8 cellular contexts compared by ENCODE assay signal in genomic region chr21:37862536-37862935, GRCh38. TPM values are rescaled to one million over a fixed set of nuclear protein-coding genes. Genes with fewer than 3 reads are reported as not detected.
DNase-seq lines count a peak whose midpoint lies in the region; ATAC-seq, FAIRE-seq and TF ChIP-seq lines count a peak whose summit lies in the region.

No MANE protein-coding gene starts in this region.

- no peak overlapping the region for H3K27ac ChIP-seq in HepG2 (ENCODE audit: extremely low read length, insufficient read depth, low read length)

- no peak overlapping the region for H3K4me2 ChIP-seq in HepG2 (ENCODE audit: low read depth, low read length)

- H3K36me3 ChIP-seq in HepG2 (replicated peaks in 1 of 2; ENCODE audit: control insufficient read depth in 1 of 2, insufficient read depth in 2 of 2, low read length in 2 of 2), result no peaks in the 10 kb centered on the region

- H3K4me1 Mint-ChIP-seq in activated CD4-positive, alpha-beta T cell treated with anti-CD3 and anti-CD28 coated beads, Interleukin-2, amount 10 ng/mL, durations not matched to agents 24 days and 14 days, result no peaks in the 10 kb centered on the region

- H3K79me2 ChIP-seq in HepG2 (ENCODE audit: insufficient read depth, low read length), result no peaks in the 10 kb centered on the region

- 0% methylated on average over 2 of the region's 2 CpGs for WGBS in HepG2 (ENCODE audit: low lambda C conversion rate)

- peaks cover 5% of the 10 kb centered on the region for H3K27me3 Mint-ChIP-seq in activated CD4-positive, alpha-beta T cell treated with anti-CD3 and anti-CD28 coated beads, Interleukin-2, amount 10 ng/mL, durations not matched to agents 24 days and 14 days

- H3K9me3 Mint-ChIP-seq in activated CD4-positive, alpha-beta T cell treated with anti-CD3 and anti-CD28 coated beads, Interleukin-2, amount 10 ng/mL, durations not matched to agents 24 days and 14 days, result no peaks in the 10 kb centered on the region

- no peak for TF ChIP-seq POLR2A in HepG2 (IDR thresholded peaks at IDR 0.05; ENCODE audit: insufficient read depth in 1 of 2, low read depth in 2 of 2, low read length in 2 of 2)

- H3K4me3 Mint-ChIP-seq in activated CD4-positive, alpha-beta T cell treated with anti-CD3 and anti-CD28 coated beads, Interleukin-2, amount 10 ng/mL, durations not matched to agents 24 days and 14 days, result no peak overlapping the region

- H4K20me1 ChIP-seq in HepG2 (ENCODE audit: insufficient read depth, low read length), result no peaks in the 10 kb centered on the region

- ATAC-seq in GM18502 (IDR thresholded peaks at IDR 0.05; ENCODE audit: poor library complexity, unreplicated experiment) (peak; percentile 68), HepG2 (no peak)

- POLR2A ChIA-PET in HepG2 (lab: Yijun Ruan, JAX), result no interaction called here

- no peak for TF ChIP-seq RAD21 in HepG2 (CRISPR knock-in tag; IDR thresholded peaks at IDR 0.05)

- DNase-seq in LHCN-M2 (ENCODE audit: low read depth) (peak; percentile 78), SW480 (ENCODE audit: low spot score) (peak; percentile 66), HepG2 (ENCODE audit: low spot score) (no peak), islet precursor cell (no peak), NCI-H1930 (lab: John Stamatoyannopoulos, UW) (no peak)
- DNase-seq in central memory CD4-positive, alpha-beta T cell, result no peak
- DNase-seq in activated CD4-positive, alpha-beta T cell treated with anti-CD3 and anti-CD28 coated beads, Interleukin-2, amount 10 ng/mL, durations not matched to agents 24 days and 14 days, result no peak

- intact Hi-C loops in HepG2 (cut with micrococcal nuclease; ENCODE audit: unreplicated experiment), result no loop called here
- intact Hi-C loops in activated CD4-positive, alpha-beta T cell treated with anti-CD3 and anti-CD28 coated beads, Interleukin-2, amount 10 ng/mL, durations not matched to agents 24 days and 14 days (cut with micrococcal nuclease), result no loop called here

- no peaks in the 10 kb centered on the region for H3K27me3 ChIP-seq in HepG2 (ENCODE audit: control insufficient read depth in 1 of 2, insufficient read depth in 2 of 2, low read length in 2 of 2)

- H3K27ac Mint-ChIP-seq in activated CD4-positive, alpha-beta T cell treated with anti-CD3 and anti-CD28 coated beads, Interleukin-2, amount 10 ng/mL, durations not matched to agents 24 days and 14 days, result no peak overlapping the region

- no peak for FAIRE-seq in HepG2 (lab: Jason Lieb, UNC)

- no TSS peak for BruUV-seq in HepG2 (replicated peaks; lab: Mats Ljungman, UMichigan)

- H3K36me3 Mint-ChIP-seq in activated CD4-positive, alpha-beta T cell treated with anti-CD3 and anti-CD28 coated beads, Interleukin-2, amount 10 ng/mL, durations not matched to agents 24 days and 14 days (ENCODE audit: low read depth), result no peaks in the 10 kb centered on the region

- H3K9ac ChIP-seq in HepG2 (ENCODE audit: insufficient read depth, low read depth, low read length), result no peak overlapping the region

- TF ChIP-seq CTCF in HepG2 (CRISPR knock-in tag; IDR thresholded peaks at IDR 0.05), result no peak

- in situ Hi-C loops in HepG2 (cut with HindIII; ENCODE audit: extremely low pct_ligation_motif_present, low pct_unique_long_range_greater_than_20kb), result no loop called here

- H3K4me1 ChIP-seq in HepG2 (ENCODE audit: insufficient read depth, low read length), result no peaks in the 10 kb centered on the region

- TF ChIP-seq EP300 in HepG2 (IDR thresholded peaks at IDR 0.05; ENCODE audit: low read depth in 2 of 2, low read length in 2 of 2) (no peak), HepG2 (CRISPR knock-in tag; IDR thresholded peaks at IDR 0.05; ENCODE audit: borderline replicate concordance) (no peak)

- H2AFZ ChIP-seq in HepG2 (ENCODE audit: low read length), result no peak overlapping the region

- H3K4me3 ChIP-seq in HepG2 (replicated peaks in 1 of 3; ENCODE audit: insufficient read depth in 1 of 3, low read depth in 2 of 3, low read length in 3 of 3), result no peak overlapping the region

- no peaks in the 10 kb centered on the region for H3K9me3 ChIP-seq in HepG2 (ENCODE audit: low read length)

- CTCF ChIA-PET in HepG2 (lab: Yijun Ruan, JAX; ENCODE audit: low intra/inter-chr PET ratio, low total read pairs), result no interaction called here

TF ChIP-seq in HepG2, 621 proteins besides CTCF, POLR2A, EP300 and RAD21 (continues in another document):
- peak; percentile 97 for TF ChIP-seq RFXANK (CRISPR knock-in tag; IDR thresholded peaks at IDR 0.05)
- TF ChIP-seq TEAD3 (CRISPR knock-in tag; optimal IDR thresholded peaks at IDR 0.05; ENCODE audit: borderline replicate concordance), result no peak
- TF ChIP-seq RFXAP (CRISPR knock-in tag; IDR thresholded peaks at IDR 0.05; ENCODE audit: borderline replicate concordance), result peak; percentile 98
- no peak for TF ChIP-seq BRD4 (CRISPR knock-in tag; IDR thresholded peaks at IDR 0.05)
- TF ChIP-seq CREM (IDR thresholded peaks at IDR 0.05), result 0 out of 2 replicates have a peak, but pooled peaks have one; percentile 17
- no peak for TF ChIP-seq CREM (CRISPR knock-in tag; IDR thresholded peaks at IDR 0.05)
- no peak for TF ChIP-seq SP140L (CRISPR knock-in tag; IDR thresholded peaks at IDR 0.05; ENCODE audit: borderline replicate concordance)
- peak; percentile 98 for TF ChIP-seq RFX5 (IDR thresholded peaks at IDR 0.05; ENCODE audit: low read depth, low read length)
- TF ChIP-seq RCOR2 (CRISPR knock-in tag; IDR thresholded peaks at IDR 0.05), result no peak
- peak; percentile 27; the same call in 1 of the 2 replicates for TF ChIP-seq ATF1 (CRISPR knock-in tag; IDR thresholded peaks at IDR 0.05)
- TF ChIP-seq THAP9 (CRISPR knock-in tag; IDR thresholded peaks at IDR 0.05; ENCODE audit: borderline replicate concordance), result no peak
- no peak for TF ChIP-seq KDM5A (IDR thresholded peaks at IDR 0.05; ENCODE audit: borderline replicate concordance, low read length)
- TF ChIP-seq, protein P1, sequence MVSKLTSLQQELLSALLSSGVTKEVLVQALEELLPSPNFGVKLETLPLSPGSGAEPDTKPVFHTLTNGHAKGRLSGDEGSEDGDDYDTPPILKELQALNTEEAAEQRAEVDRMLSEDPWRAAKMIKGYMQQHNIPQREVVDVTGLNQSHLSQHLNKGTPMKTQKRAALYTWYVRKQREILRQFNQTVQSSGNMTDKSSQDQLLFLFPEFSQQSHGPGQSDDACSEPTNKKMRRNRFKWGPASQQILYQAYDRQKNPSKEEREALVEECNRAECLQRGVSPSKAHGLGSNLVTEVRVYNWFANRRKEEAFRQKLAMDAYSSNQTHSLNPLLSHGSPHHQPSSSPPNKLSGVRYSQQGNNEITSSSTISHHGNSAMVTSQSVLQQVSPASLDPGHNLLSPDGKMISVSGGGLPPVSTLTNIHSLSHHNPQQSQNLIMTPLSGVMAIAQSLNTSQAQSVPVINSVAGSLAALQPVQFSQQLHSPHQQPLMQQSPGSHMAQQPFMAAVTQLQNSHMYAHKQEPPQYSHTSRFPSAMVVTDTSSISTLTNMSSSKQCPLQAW (CRISPR knock-in tag; IDR thresholded peaks at IDR 0.05), result no peak
- TF ChIP-seq ZC3H4 (CRISPR knock-in tag; IDR thresholded peaks at IDR 0.05; ENCODE audit: borderline replicate concordance), result no peak
- no peak for TF ChIP-seq DR1 (CRISPR knock-in tag; IDR thresholded peaks at IDR 0.05)

RNA-seq across cellular contexts. Expression of gene KCNJ6, which starts 53.7 kb away (rescaled TPM):
- 12.9 and 18.9 TPM in 2 replicates for total RNA-seq in LHCN-M2 (2014; rRNA removed)
- 17.8 TPM for polyA plus RNA-seq in LHCN-M2 (2012)
- not detected in 2 replicates for total RNA-seq in HepG2 (2016; rRNA removed; fragmentation: Illumina TruSeq; extraction: Trizol)
- not detected in 2 replicates for total RNA-seq in HepG2 (2016; cell fraction: cytosol; rRNA removed; fragmentation: Illumina TruSeq; extraction: Trizol; ENCODE audit: low read depth)
- not detected in 2 replicates for total RNA-seq in HepG2 (2016; cell fraction: insoluble cytoplasmic fraction; rRNA removed; fragmentation: Illumina TruSeq; extraction: Trizol)
- total RNA-seq in HepG2 (2016; cell fraction: membrane; rRNA removed; fragmentation: Illumina TruSeq; extraction: Trizol), result not detected in 2 replicates
- not detected in 2 replicates for total RNA-seq in HepG2 (2016; cell fraction: nucleus; rRNA removed; fragmentation: Illumina TruSeq; extraction: Trizol)
- polyA plus RNA-seq in HepG2 (2011; rRNA removed), result not detected in 2 replicates
- polyA plus RNA-seq in HepG2 (2011; cell fraction: cytosol; rRNA removed), result not detected in 2 replicates
- polyA plus RNA-seq in HepG2 (2011; cell fraction: nucleus; rRNA removed), result not detected in 2 replicates
- not detected in 2 replicates for polyA plus RNA-seq in HepG2 (2012)
- polyA plus RNA-seq in HepG2 (2016; cell fraction: cytosol; fragmentation: Illumina TruSeq; extraction: Trizol; ENCODE audit: low read depth), result not detected in 2 replicates
- polyA plus RNA-seq in HepG2 (2016; cell fraction: insoluble cytoplasmic fraction; fragmentation: Illumina TruSeq; extraction: Trizol; ENCODE audit: low read depth), result not detected in 2 replicates
- not detected in 2 replicates for polyA plus RNA-seq in HepG2 (2016; cell fraction: membrane; fragmentation: Illumina TruSeq; extraction: Trizol; ENCODE audit: low read depth)
- not detected in 2 replicates for polyA plus RNA-seq in HepG2 (2016; cell fraction: nucleus; fragmentation: Illumina TruSeq; extraction: Trizol; ENCODE audit: insufficient read depth, low read depth)
- not detected in 2 replicates for polyA minus RNA-seq in HepG2 (2011; rRNA and poly(A)+ RNA removed; ENCODE audit: low replicate concordance)
- not detected in 2 replicates for polyA minus RNA-seq in HepG2 (2011; cell fraction: cytosol; rRNA and poly(A)+ RNA removed)
- not detected in 2 replicates for polyA minus RNA-seq in HepG2 (2011; cell fraction: nucleus; rRNA and poly(A)+ RNA removed)
- total RNA-seq in activated CD4-positive, alpha-beta T cell treated with anti-CD3 and anti-CD28 coated beads, Interleukin-2, amount 10 ng/mL, durations not matched to agents 24 days and 14 days, result not detected in 2 replicates

Comparison
In these comparisons a context has a peak if more than half of its experiments do, and no peak if none do; other contexts are left out.
1. DNase-seq: peak in LHCN-M2 (single experiment) and SW480 (single experiment); none in HepG2 (single experiment), central memory CD4-positive, alpha-beta T cell (single experiment), islet precursor cell (single experiment), activated CD4-positive, alpha-beta T cell treated with anti-CD3 and anti-CD28 coated beads, Interleukin-2, amount 10 ng/mL, durations not matched to agents 24 days and 14 days (single experiment) and NCI-H1930 (0 of 2).
2. RNA of gene KCNJ6, which starts 53.7 kb away (total RNA-seq): 12.9 to 18.9 TPM in LHCN-M2; not detected in HepG2 and not detected in activated CD4-positive, alpha-beta T cell treated with anti-CD3 and anti-CD28 coated beads, Interleukin-2, amount 10 ng/mL, durations not matched to agents 24 days and 14 days; every median in the first group is over 10 times any median in the second.